ENCODE assay signal across 8 cellular contexts in genomic region chr3:42979044-42979962, GRCh38. TPM values are rescaled to one million over a fixed set of nuclear protein-coding genes. Genes with fewer than 3 reads are reported as not detected.
DNase-seq lines count a peak whose midpoint lies in the region; ATAC-seq, FAIRE-seq and TF ChIP-seq lines count a peak whose summit lies in the region.

Gene GASK1A (plus strand): TSS chr3:42979311. CDS start chr3:42979643, 332 bp downstream.

- WGBS in small intestine, 3 donors = 1 to 2% (median 2%) methylated on average over 74 to 79 of the region's 79 CpGs

- no peaks in the 10 kb centered on the region for H3K9me1 ChIP-seq in keratinocyte (ENCODE audit: control insufficient read depth, extremely low read depth, insufficient read depth, low read length)

- TF ChIP-seq CTCF in keratinocyte (optimal IDR thresholded peaks at IDR 0.05 in 1 of 3, IDR thresholded peaks at IDR 0.05 in 1 of 3, conservative IDR thresholded peaks at IDR 0.05 in 1 of 3; ENCODE audit: extremely low read depth in 1 of 3, insufficient read depth in 2 of 3, low read length in 3 of 3) = no peak

- peak; percentile 58 for DNase-seq in NOMO-1 treated with DMSO at 0.1 percent for 48 hours (lab: John Stamatoyannopoulos, UW; ENCODE audit: unreplicated experiment)
- DNase-seq in astrocyte of the hippocampus (ENCODE audit: low read depth, low spot score) = peak; percentile 56
- no peak for DNase-seq in keratinocyte (ENCODE audit: low read depth, low spot score)
- peak; percentile 16 for DNase-seq in small intestine
- no peak for DNase-seq in GF-D8 (lab: John Stamatoyannopoulos, UW)

- no peaks in the 10 kb centered on the region for H3K79me2 ChIP-seq in keratinocyte (ENCODE audit: control insufficient read depth, insufficient read depth, low read length)

- H3K4me3 ChIP-seq in GM08714 (ENCODE audit: low read length) (peak within 1 kb of the TSS; percentile 22; the same call in 1 of the 2 replicates), keratinocyte (ENCODE audit: control insufficient read depth in 2 of 3, extremely low read depth in 1 of 3, insufficient read depth in 2 of 3, low read depth in 1 of 3, low read length in 3 of 3) (peak within 1 kb of the TSS in 2 of 3 experiments; percentile 11 to 47), small intestine (ENCODE audit: low read depth in 1 of 2, low read length in 2 of 2) (peak within 1 kb of the TSS; percentile 16 to 36)

- H3K27me3 ChIP-seq in keratinocyte (ENCODE audit: control insufficient read depth, extremely low read depth, insufficient read depth, low read length) (peaks cover 48% of the 10 kb centered on the region), small intestine (ENCODE audit: control insufficient read depth in 2 of 2, insufficient read depth in 2 of 2, low read length in 2 of 2) (peaks cover 6 to 10% of the 10 kb centered on the region in 2 donors)

- ATAC-seq in HG02642 (IDR thresholded peaks at IDR 0.05; ENCODE audit: poor library complexity, unreplicated experiment) (no peak), GM19324 (IDR thresholded peaks at IDR 0.05; ENCODE audit: low FRiP score, unreplicated experiment) (no peak)

- dilution Hi-C loops in keratinocyte (cut with MboI; ENCODE audit: extremely low pct_ligation_motif_present, low sequenced_read_pairs) = no loop called here

- H3K9me3 ChIP-seq in keratinocyte (ENCODE audit: control insufficient read depth, low read depth, low read length) = peaks cover under 1% of the 10 kb centered on the region
- no peaks in the 10 kb centered on the region for H3K9me3 ChIP-seq in small intestine (ENCODE audit: control insufficient read depth, low read depth)

- no peak for FAIRE-seq in keratinocyte (lab: Jason Lieb, UNC)
- no peak for FAIRE-seq in small intestine (lab: Jason Lieb, UNC)

- H3K27ac ChIP-seq in keratinocyte (ENCODE audit: control insufficient read depth, insufficient read depth, low read length) = no peak within 1 kb of the TSS
- no peak within 1 kb of the TSS for H3K27ac ChIP-seq in small intestine (ENCODE audit: low read depth in 1 of 2, low read length in 1 of 2)

- H3K36me3 ChIP-seq in keratinocyte (ENCODE audit: control insufficient read depth in 2 of 2, extremely low read depth in 1 of 2, insufficient read depth in 2 of 2, low read length in 2 of 2) (no peaks in the 10 kb centered on the region), small intestine (ENCODE audit: control insufficient read depth in 2 of 2, insufficient read depth in 2 of 2, low read length in 2 of 2) (no peaks in the 10 kb centered on the region)

- H3K4me1 ChIP-seq in keratinocyte (ENCODE audit: control insufficient read depth, extremely low read depth, insufficient read depth, low read length) (no peaks in the 10 kb centered on the region), small intestine (ENCODE audit: control insufficient read depth in 2 of 2, insufficient read depth in 1 of 2, low read depth in 1 of 2, low read length in 1 of 2) (no peaks in the 10 kb centered on the region)

- peaks cover 3% of the 10 kb centered on the region for H4K20me1 ChIP-seq in keratinocyte (ENCODE audit: control insufficient read depth, extremely low read depth, insufficient read depth, low read length)

- H2AFZ ChIP-seq in keratinocyte (ENCODE audit: control insufficient read depth, low read length) = no peak within 1 kb of the TSS

- no peak within 1 kb of the TSS for H3K9ac ChIP-seq in keratinocyte (ENCODE audit: control insufficient read depth, extremely low read depth, insufficient read depth, low read length)

- H3K4me2 ChIP-seq in keratinocyte (ENCODE audit: control insufficient read depth, extremely low read depth, insufficient read depth, low read depth, low read length) = peak within 1 kb of the TSS; percentile 35

RNA-seq across cellular contexts. Expression of gene GASK1A, which starts in this region (rescaled TPM):
- polyA plus RNA-seq in keratinocyte (0.16 to 0.58 TPM (median 0.30 TPM) in 3 replicates), small intestine (1 to 10 TPM in 1 of 3 donors, under 1 TPM in 2; 0.27 to 3.3 (median 0.45) TPM)
- polyA plus RNA-seq in keratinocyte (2011; ENCODE audit: low read depth) = 0.39 TPM
- polyA plus RNA-seq in keratinocyte (2011; cell fraction: cytosol; rRNA removed) = 0.18 TPM in 2 replicates
- polyA plus RNA-seq in keratinocyte (2011; cell fraction: nucleus; rRNA removed) = 0.73 and 0.95 TPM in 2 replicates
- polyA plus RNA-seq in keratinocyte (2012; ENCODE audit: low replicate concordance) = 0.14 and 1.2 TPM in 2 replicates
- polyA minus RNA-seq in keratinocyte = 0.32 to 0.40 TPM in 2 of 3 replicates, not detected in the other
- not detected for polyA minus RNA-seq in keratinocyte (2011; cell fraction: cytosol; rRNA and poly(A)+ RNA removed)
- polyA minus RNA-seq in keratinocyte (2011; cell fraction: nucleus; rRNA and poly(A)+ RNA removed) = 0.95 and 1.3 TPM in 2 replicates

Comparison
In these comparisons a context has a peak if more than half of its experiments do, and no peak if none do; other contexts are left out.
1. DNase-seq: peak in NOMO-1 treated with DMSO at 0.1 percent for 48 hours (single experiment), astrocyte of the hippocampus (single experiment) and small intestine (single experiment); none in keratinocyte (single experiment) and GF-D8 (single experiment).
2. Peak in every context shown above with its lines, with median percentiles within 50 percentile points of each other: H3K4me3 ChIP-seq.